ENCODE assay signal across 8 cellular contexts in genomic region chr10:38403347-38404117, GRCh38.
A peak's percentile ranks its signal among the peaks of the same experiment; 100 is the strongest.
DNase-seq lines count a peak whose midpoint lies in the region; ATAC-seq, FAIRE-seq and TF ChIP-seq lines count a peak whose summit lies in the region.
"Not testable (repeated sequence)": the region's sequence is repeated elsewhere in the genome, so short reads cannot be mapped to it uniquely, and the experiment has no call there.

No MANE protein-coding gene starts in this region.

- H3K27ac ChIP-seq in DND-41 (ENCODE audit: low read length) (peak overlapping the region; percentile 91), lung (ENCODE audit: low read depth in 1 of 2, low read length in 1 of 2) (peak overlapping the region; percentile 95 to 97), urinary bladder (ENCODE audit: low read depth) (peak overlapping the region; percentile 82)

- POLR2A ChIA-PET in activated CD8-positive, alpha-beta T cell treated with anti-CD3 and anti-CD28 coated beads, Interleukin-2, amount 10 ng/mL, durations not matched to agents 7 days and 5 days (lab: Charles Lee), result interaction anchor here (0.9 kb wide), 1 partner anchor 382 kb away, joined by 3 read pairs; no protein-coding TSS in a partner anchor

- peak overlapping the region; percentile 82 for H2AFZ ChIP-seq in DND-41 (ENCODE audit: low read depth, low read length)

- H3K27me3 Mint-ChIP-seq in activated CD8-positive, alpha-beta T cell treated with anti-CD3 and anti-CD28 coated beads, Interleukin-2, amount 10 ng/mL, durations not matched to agents 7 days and 5 days (ENCODE audit: low read depth), result not testable (repeated sequence)

- H3K4me1 Mint-ChIP-seq in activated CD8-positive, alpha-beta T cell treated with anti-CD3 and anti-CD28 coated beads, Interleukin-2, amount 10 ng/mL, durations not matched to agents 7 days and 5 days (ENCODE audit: low read depth), result not testable (repeated sequence)

- H3K4me3 ChIP-seq in DND-41 (ENCODE audit: low read depth in 1 of 2, low read length in 2 of 2) (peak overlapping the region; percentile 45 to 65; a peak in 3 of 4 replicates), MG63 (peak overlapping the region; percentile 53), bronchial epithelial cell (ENCODE audit: low read depth, low read length) (peak overlapping the region; percentile 42), fibroblast of villous mesenchyme (ENCODE audit: low read depth, low read length) (peak overlapping the region; percentile 58), lung (peak overlapping the region; percentile 31), retinal pigment epithelial cell (ENCODE audit: low read length) (peak overlapping the region; percentile 49), urinary bladder (ENCODE audit: low read depth, low read length) (peak overlapping the region; percentile 44)

- H4K20me1 ChIP-seq in DND-41 (ENCODE audit: insufficient read depth, low read length), result not testable (repeated sequence)

- peaks cover 17% of the 10 kb centered on the region for H3K4me1 ChIP-seq in DND-41 (ENCODE audit: insufficient read depth, low read length)
- H3K4me1 ChIP-seq in lung (ENCODE audit: control insufficient read depth in 2 of 2, insufficient read depth in 2 of 2, low read length in 2 of 2); urinary bladder (ENCODE audit: insufficient read depth): not testable (repeated sequence)

- peak overlapping the region; percentile 64 for H3K4me2 ChIP-seq in DND-41 (ENCODE audit: insufficient read depth, low read length)

- CTCF ChIA-PET in activated CD8-positive, alpha-beta T cell treated with anti-CD3 and anti-CD28 coated beads, Interleukin-2, amount 10 ng/mL, durations not matched to agents 7 days and 5 days (lab: Charles Lee), result not testable (repeated sequence)

- 70 to 73% methylated on average over 20 to 23 of the region's 23 CpGs for WGBS in lung, 2 donors
- WGBS in urinary bladder, result 71% methylated on average over 23 of the region's 23 CpGs

- not testable (repeated sequence) for H3K79me2 ChIP-seq in DND-41 (ENCODE audit: insufficient read depth, low read length)

- not testable (repeated sequence) for TF ChIP-seq CTCF in DND-41 (IDR thresholded peaks at IDR 0.05; ENCODE audit: borderline replicate concordance, extremely low read depth, low read length, poor library complexity, severe bottlenecking); bronchial epithelial cell (IDR thresholded peaks at IDR 0.05; ENCODE audit: insufficient read depth, low read length, severe bottlenecking); fibroblast of villous mesenchyme (IDR thresholded peaks at IDR 0.05; ENCODE audit: insufficient read depth, low read depth, low read length); lung (IDR thresholded peaks at IDR 0.05; ENCODE audit: control extremely low read depth, extremely low read depth); retinal pigment epithelial cell (conservative IDR thresholded peaks at IDR 0.05; ENCODE audit: low read depth, low read length)

- not testable (repeated sequence) for DNase-seq in DND-41; MG63; activated CD8-positive, alpha-beta T cell treated with anti-CD3 and anti-CD28 coated beads, Interleukin-2, amount 10 ng/mL, durations not matched to agents 7 days and 5 days; bronchial epithelial cell (ENCODE audit: low read depth); lung (ENCODE audit: low spot score); retinal pigment epithelial cell (ENCODE audit: low read depth)
- peak; percentile 20 for DNase-seq in fibroblast of villous mesenchyme (ENCODE audit: low read depth)

- peak overlapping the region; percentile 77 for H3K9ac ChIP-seq in DND-41 (ENCODE audit: low read depth, low read length)

- not testable (repeated sequence) for H3K27me3 ChIP-seq in DND-41 (ENCODE audit: insufficient read depth, low read length, poor library complexity); MG63; bronchial epithelial cell (ENCODE audit: control insufficient read depth, insufficient read depth, low read length); lung (ENCODE audit: control insufficient read depth, insufficient read depth)

- H3K9me3 Mint-ChIP-seq in activated CD8-positive, alpha-beta T cell treated with anti-CD3 and anti-CD28 coated beads, Interleukin-2, amount 10 ng/mL, durations not matched to agents 7 days and 5 days (ENCODE audit: insufficient read depth), result not testable (repeated sequence)

- not testable (repeated sequence) for ATAC-seq in DND-41 (ENCODE audit: insufficient read depth, low read depth); activated CD8-positive, alpha-beta T cell treated with anti-CD3 and anti-CD28 coated beads, Interleukin-2, amount 10 ng/mL, durations not matched to agents 7 days and 5 days; lung (ENCODE audit: insufficient read depth, low FRiP score)

- peak overlapping the region; percentile 89 for H3K4me3 Mint-ChIP-seq in activated CD8-positive, alpha-beta T cell treated with anti-CD3 and anti-CD28 coated beads, Interleukin-2, amount 10 ng/mL, durations not matched to agents 7 days and 5 days

- not testable (repeated sequence) for H3K36me3 ChIP-seq in DND-41 (ENCODE audit: insufficient read depth, low read length); MG63; bronchial epithelial cell (ENCODE audit: control insufficient read depth, insufficient read depth, low read length); lung (ENCODE audit: control insufficient read depth in 2 of 2, insufficient read depth in 2 of 2, low read length in 2 of 2); urinary bladder (ENCODE audit: insufficient read depth)

- not testable (repeated sequence) for H3K36me3 Mint-ChIP-seq in activated CD8-positive, alpha-beta T cell treated with anti-CD3 and anti-CD28 coated beads, Interleukin-2, amount 10 ng/mL, durations not matched to agents 7 days and 5 days (ENCODE audit: low read depth)

- FAIRE-seq in bronchial epithelial cell (lab: Jason Lieb, UNC), result not testable (repeated sequence)

- H3K9me3 ChIP-seq in DND-41 (ENCODE audit: insufficient read depth, low read length, severe bottlenecking); MG63; lung (ENCODE audit: control insufficient read depth in 2 of 2, insufficient read depth in 1 of 2, low read length in 1 of 2): not testable (repeated sequence)

- H3K27ac Mint-ChIP-seq in activated CD8-positive, alpha-beta T cell treated with anti-CD3 and anti-CD28 coated beads, Interleukin-2, amount 10 ng/mL, durations not matched to agents 7 days and 5 days, result peak overlapping the region; percentile 99
